In the genomic region with DNA sequence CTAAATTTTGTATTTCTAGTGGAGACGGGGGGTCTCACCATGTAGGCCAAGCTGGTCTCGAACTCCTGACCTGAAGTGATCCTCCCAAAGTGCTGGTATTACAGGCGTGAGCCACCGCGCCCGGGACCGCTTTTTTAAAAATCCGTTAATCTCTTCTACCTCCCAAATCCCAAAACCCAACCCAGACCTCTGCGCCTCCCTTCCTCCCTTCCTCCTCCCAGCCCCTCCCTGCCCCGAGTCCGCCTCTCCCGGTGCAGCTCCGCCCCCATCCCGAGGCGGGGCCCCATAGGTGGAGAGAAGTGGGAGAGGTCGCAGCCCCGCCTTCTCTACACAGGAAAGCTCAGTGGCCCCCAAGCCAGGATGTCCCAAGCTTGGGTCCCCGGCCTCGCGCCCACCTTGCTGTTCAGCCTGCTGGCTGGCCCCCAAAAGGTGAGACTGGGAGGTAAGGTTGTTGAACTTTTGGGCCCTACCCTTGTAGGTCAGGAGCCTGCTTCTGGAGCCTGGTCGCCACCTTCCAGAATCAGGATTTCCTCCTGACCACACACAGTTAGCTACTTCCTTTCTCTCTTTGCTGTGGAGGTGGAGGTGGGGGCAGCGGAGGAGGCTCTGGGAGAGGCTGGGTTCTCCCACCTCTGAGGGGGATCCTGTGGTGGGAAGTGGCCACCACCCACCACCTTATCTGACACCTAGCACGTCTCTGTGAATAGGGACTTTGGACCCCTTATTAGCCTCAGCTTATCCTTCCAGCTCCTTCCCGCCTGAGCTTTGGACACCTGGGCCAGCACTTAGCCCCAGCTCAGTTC, we compare ENCODE assay signal across 8 cellular contexts. TPM values are rescaled to one million over a fixed set of nuclear protein-coding genes. Genes with fewer than 3 reads are reported as not detected.
DNase-seq lines count a peak whose midpoint lies in the region; ATAC-seq and TF ChIP-seq lines count a peak whose summit lies in the region.

A gene (plus strand): TSS at position 325 of the 803 bp plus-strand sequence. CDS start 36 bp downstream, at position 361.

- peak within 1 kb of the TSS; percentile 70; the same call in 1 of the 2 replicates for H3K4me2 ChIP-seq in KMS-11

- TF ChIP-seq CTCF in Calu3 (IDR thresholded peaks at IDR 0.05; ENCODE audit: unreplicated experiment): no peak
- no peak for TF ChIP-seq CTCF in KMS-11 (conservative IDR thresholded peaks at IDR 0.05; ENCODE audit: low read depth, low read length)

- H3K36me3 Mint-ChIP-seq in Calu3 (ENCODE audit: insufficient read depth, unreplicated experiment): peaks cover 17% of the 10 kb centered on the region
- no peaks in the 10 kb centered on the region for H3K36me3 Mint-ChIP-seq in naive thymus-derived CD4-positive, alpha-beta T cell

- H3K9me3 Mint-ChIP-seq in Calu3 (ENCODE audit: low read depth, unreplicated experiment): no peaks in the 10 kb centered on the region
- H3K9me3 Mint-ChIP-seq in naive thymus-derived CD4-positive, alpha-beta T cell: no peaks in the 10 kb centered on the region

- no peak within 1 kb of the TSS for H3K4me3 ChIP-seq in KMS-11 (IDR thresholded peaks at IDR 0.05; ENCODE audit: insufficient read depth, low read depth, low read length)
- H3K4me3 ChIP-seq in duodenal mucosa (ENCODE audit: low read depth in 1 of 2, low read length in 2 of 2): peak within 1 kb of the TSS; percentile 84 to 92
- no peak within 1 kb of the TSS for H3K4me3 ChIP-seq in naive thymus-derived CD4-positive, alpha-beta T cell (ENCODE audit: low read length)

- POLR2A ChIA-PET in naive thymus-derived CD4-positive, alpha-beta T cell (lab: Charles Lee): interaction anchor here (1.3 kb wide), 1 partner anchor 62 kb away, joined by 6 read pairs; no protein-coding TSS in a partner anchor

- H2AFZ ChIP-seq in KMS-11 (ENCODE audit: low read depth): peak within 1 kb of the TSS; percentile 87

- peaks cover 32% of the 10 kb centered on the region for H3K27me3 Mint-ChIP-seq in Calu3 (ENCODE audit: unreplicated experiment)
- peaks cover 29 to 59% (median 48%) of the 10 kb centered on the region in 5 donors for H3K27me3 Mint-ChIP-seq in naive thymus-derived CD4-positive, alpha-beta T cell

- DNase-seq in Calu3 (peak; percentile 85), erythroblast (lab: John Stamatoyannopoulos, UW) (no peak), EL (no peak)
- peak in 1 of 9 donors; percentile 53 for DNase-seq in naive thymus-derived CD4-positive, alpha-beta T cell

- H3K4me1 ChIP-seq in KMS-11 (ENCODE audit: low read depth, poor library complexity, severe bottlenecking): peaks cover 6% of the 10 kb centered on the region
- peaks cover 29 to 39% of the 10 kb centered on the region in 2 donors for H3K4me1 ChIP-seq in duodenal mucosa (ENCODE audit: control insufficient read depth in 1 of 2, insufficient read depth in 2 of 2, low read length in 2 of 2)
- H3K4me1 ChIP-seq in naive thymus-derived CD4-positive, alpha-beta T cell (ENCODE audit: control insufficient read depth in 2 of 2, insufficient read depth in 2 of 2, low read length in 2 of 2): no peaks in the 10 kb centered on the region

- peaks cover 44% of the 10 kb centered on the region for H3K4me1 Mint-ChIP-seq in Calu3 (ENCODE audit: low read depth, unreplicated experiment)
- H3K4me1 Mint-ChIP-seq in naive thymus-derived CD4-positive, alpha-beta T cell: peaks cover 5 to 19% (median 7%) of the 10 kb centered on the region in 7 donors

- no peaks in the 10 kb centered on the region for H4K20me1 ChIP-seq in KMS-11 (ENCODE audit: insufficient read depth)

- CTCF ChIA-PET in Calu3 (lab: Charles Lee): interaction anchor here (0.6 to 4.7 kb wide), 6 partner anchors 8 to 105 kb away, joined by 3 to 58 read pairs (median 4); a partner anchor contains a TSS
- CTCF ChIA-PET in naive thymus-derived CD4-positive, alpha-beta T cell (lab: Charles Lee): interaction anchor here (0.7 to 7.0 kb wide), 5 partner anchors 17 to 105 kb away, joined by 3 to 60 read pairs (median 3); a partner anchor contains a TSS

- H3K27me3 ChIP-seq in KMS-11 (ENCODE audit: insufficient read depth, low read depth) (peaks cover 62% of the 10 kb centered on the region), duodenal mucosa (ENCODE audit: control insufficient read depth in 1 of 2, insufficient read depth in 2 of 2, low read length in 2 of 2) (peaks cover 0 to 7% of the 10 kb centered on the region in 2 donors)
- peaks cover 0 to 3% of the 10 kb centered on the region in 2 donors for H3K27me3 ChIP-seq in naive thymus-derived CD4-positive, alpha-beta T cell (ENCODE audit: control insufficient read depth in 2 of 2, insufficient read depth in 2 of 2, low read length in 2 of 2)

- no peaks in the 10 kb centered on the region for H3K9me3 ChIP-seq in duodenal mucosa (ENCODE audit: control insufficient read depth in 1 of 2, low read length in 2 of 2)
- H3K9me3 ChIP-seq in naive thymus-derived CD4-positive, alpha-beta T cell (ENCODE audit: control insufficient read depth in 2 of 3, low read length in 3 of 3): no peaks in the 10 kb centered on the region

- H3K9ac ChIP-seq in KMS-11 (no peak within 1 kb of the TSS), duodenal mucosa (ENCODE audit: low read depth in 1 of 2, low read length in 2 of 2) (peak within 1 kb of the TSS; percentile 72 to 92)

- H3K4me3 Mint-ChIP-seq in Calu3 (ENCODE audit: low read depth, unreplicated experiment): peak within 1 kb of the TSS; percentile 79
- H3K4me3 Mint-ChIP-seq in naive thymus-derived CD4-positive, alpha-beta T cell: peak within 1 kb of the TSS in 6 of 10 donors; percentile 13 to 71 (median 36)

- TF ChIP-seq POLR2A in erythroblast (IDR thresholded peaks at IDR 0.05; ENCODE audit: low read length): no peak

- no TSS peak for BruUV-seq in Calu3 (replicated peaks; lab: Mats Ljungman, UMichigan)

- H3K27ac ChIP-seq in KMS-11: no peak within 1 kb of the TSS
- peak within 1 kb of the TSS; percentile 73 for H3K27ac ChIP-seq in duodenal mucosa (ENCODE audit: low read depth, low read length)
- no peak within 1 kb of the TSS for H3K27ac ChIP-seq in naive thymus-derived CD4-positive, alpha-beta T cell (ENCODE audit: low read depth, low read length)

- H3K36me3 ChIP-seq in KMS-11 (ENCODE audit: insufficient read depth) (no peaks in the 10 kb centered on the region), duodenal mucosa (ENCODE audit: control insufficient read depth in 1 of 2, insufficient read depth in 2 of 2, low read length in 2 of 2) (peaks cover 0 to 5% of the 10 kb centered on the region in 2 donors)
- no peaks in the 10 kb centered on the region for H3K36me3 ChIP-seq in naive thymus-derived CD4-positive, alpha-beta T cell (ENCODE audit: control insufficient read depth in 2 of 3, insufficient read depth in 3 of 3, low read length in 3 of 3)

- H3K27ac Mint-ChIP-seq in Calu3 (ENCODE audit: unreplicated experiment): no peak within 1 kb of the TSS
- no peak within 1 kb of the TSS for H3K27ac Mint-ChIP-seq in naive thymus-derived CD4-positive, alpha-beta T cell

- ATAC-seq in naive thymus-derived CD4-positive, alpha-beta T cell: no peak
- no peak for ATAC-seq in GM19324 (IDR thresholded peaks at IDR 0.05; ENCODE audit: low FRiP score, unreplicated experiment)
- no peak for ATAC-seq in GM19328 (IDR thresholded peaks at IDR 0.05; ENCODE audit: unreplicated experiment)

- intact Hi-C loops in Calu3 (cut with micrococcal nuclease; ENCODE audit: unreplicated experiment): loop anchor here (1.0 kb wide), 1 partner anchor 74 kb away; no protein-coding TSS in a partner anchor
- intact Hi-C loops in naive thymus-derived CD4-positive, alpha-beta T cell (cut with micrococcal nuclease): loop anchor here in 1 of 2 donors (10.0 kb wide), 1 partner anchor 250 kb away; no protein-coding TSS in a partner anchor

- H3K79me2 ChIP-seq in KMS-11 (ENCODE audit: insufficient read depth, low read depth): no peaks in the 10 kb centered on the region

RNA-seq across cellular contexts. Expression of the gene that starts here (rescaled TPM):
- total RNA-seq in Calu3 (2022): 4.8 and 8.9 TPM in 2 replicates
- total RNA-seq in naive thymus-derived CD4-positive, alpha-beta T cell: under 1 TPM in 1 of 5 experiments, not detected in 4; 0.10 TPM
- polyA plus RNA-seq in naive thymus-derived CD4-positive, alpha-beta T cell: not detected

Comparison
In these comparisons a context has a peak if more than half of its experiments do, and no peak if none do; other contexts are left out.
1. H3K4me3 ChIP-seq: peak in duodenal mucosa (2 of 2); none in KMS-11 (single experiment) and naive thymus-derived CD4-positive, alpha-beta T cell (single experiment).